1 cellular context compared by ENCODE assay signal in the genomic region with DNA sequence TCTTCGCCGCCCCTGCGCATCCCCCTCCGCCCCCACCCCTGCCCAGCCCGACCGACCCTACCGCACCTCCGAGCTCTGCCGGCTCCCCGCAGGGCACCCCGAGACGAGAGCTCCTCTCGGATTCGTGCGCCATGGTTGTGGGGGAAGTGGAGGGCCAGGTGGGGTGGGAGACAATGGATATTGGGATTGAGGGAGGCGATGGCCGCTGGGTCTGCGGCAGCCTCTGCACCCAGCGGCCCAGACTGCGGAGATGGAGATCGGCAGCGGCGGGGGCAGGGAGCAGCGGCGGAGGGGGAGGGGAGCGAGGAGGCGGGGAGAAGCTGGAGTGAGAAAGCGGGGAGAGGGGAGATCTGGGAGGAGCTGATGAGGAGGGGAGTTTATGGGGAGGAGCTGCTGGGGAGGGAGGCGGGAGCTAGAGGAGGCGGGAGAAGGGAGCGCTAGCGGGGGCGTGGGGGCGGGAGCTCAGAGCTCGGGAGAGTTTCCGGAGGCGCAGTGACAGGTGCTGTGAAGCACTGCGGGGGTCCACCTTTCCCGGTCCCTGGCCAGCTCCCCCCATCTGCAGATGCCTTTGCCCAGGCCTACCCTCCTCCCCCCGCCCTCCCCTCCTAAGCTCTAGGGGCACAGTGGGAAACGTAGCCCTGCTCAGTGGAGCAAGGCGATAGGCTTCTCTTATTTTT.
TF ChIP-seq lines count a peak whose summit lies in the region.

Gene SALL2, minus strand, starts transcription at position 352 of the 677 bp plus-strand sequence. Its CDS starts 219 bp downstream, at position 133.

TF ChIP-seq in HepG2, 621 proteins besides CTCF, POLR2A, EP300 and RAD21 (continued from another document and continues in another):
- TF ChIP-seq ZNF574 (CRISPR knock-in tag; IDR thresholded peaks at IDR 0.05) = peak; percentile 63
- TF ChIP-seq ZNF772 (CRISPR knock-in tag; IDR thresholded peaks at IDR 0.05) = 0 out of 2 replicates have a peak, but pooled peaks have one; percentile 17
- peak; percentile 41; the same call in 1 of the 2 replicates for TF ChIP-seq NONO (IDR thresholded peaks at IDR 0.05)
- peak; percentile 84 for TF ChIP-seq NONO (CRISPR knock-in tag; conservative IDR thresholded peaks at IDR 0.05)
- TF ChIP-seq ZNF746 (CRISPR knock-in tag; IDR thresholded peaks at IDR 0.05) = peak; percentile 76; the same call in 1 of the 2 replicates
- peak; percentile 37; the same call in 1 of the 2 replicates for TF ChIP-seq ZNF547 (CRISPR knock-in tag; IDR thresholded peaks at IDR 0.05)
- no peak for TF ChIP-seq ZNF33B (CRISPR knock-in tag; IDR thresholded peaks at IDR 0.05)
- TF ChIP-seq PRMT3 (CRISPR knock-in tag; IDR thresholded peaks at IDR 0.05; ENCODE audit: borderline replicate concordance, low read depth) = no peak
- TF ChIP-seq ATRX (CRISPR knock-in tag; IDR thresholded peaks at IDR 0.05; ENCODE audit: borderline replicate concordance) = no peak
- no peak for TF ChIP-seq SMC3 (IDR thresholded peaks at IDR 0.05; ENCODE audit: low read length)
- TF ChIP-seq ZMYM4 (CRISPR knock-in tag; IDR thresholded peaks at IDR 0.05) = peak; percentile 30; the same call in 1 of the 2 replicates
- TF ChIP-seq ZNF556 (CRISPR knock-in tag; IDR thresholded peaks at IDR 0.05; ENCODE audit: borderline replicate concordance) = no peak
- TF ChIP-seq ZNF350 (CRISPR knock-in tag; IDR thresholded peaks at IDR 0.05; ENCODE audit: borderline replicate concordance, low read depth) = peak; percentile 18; the same call in 1 of the 2 replicates
- no peak for TF ChIP-seq MAFF (IDR thresholded peaks at IDR 0.05; ENCODE audit: low read depth, low read length)
- 0 out of 2 replicates have a peak, but pooled peaks have one; percentile 23 for TF ChIP-seq ZNF607 (CRISPR knock-in tag; IDR thresholded peaks at IDR 0.05; ENCODE audit: borderline replicate concordance)
- TF ChIP-seq KAT8 (CRISPR knock-in tag; IDR thresholded peaks at IDR 0.05) = peak; percentile 29; the same call in 1 of the 2 replicates
- TF ChIP-seq, protein P1, sequence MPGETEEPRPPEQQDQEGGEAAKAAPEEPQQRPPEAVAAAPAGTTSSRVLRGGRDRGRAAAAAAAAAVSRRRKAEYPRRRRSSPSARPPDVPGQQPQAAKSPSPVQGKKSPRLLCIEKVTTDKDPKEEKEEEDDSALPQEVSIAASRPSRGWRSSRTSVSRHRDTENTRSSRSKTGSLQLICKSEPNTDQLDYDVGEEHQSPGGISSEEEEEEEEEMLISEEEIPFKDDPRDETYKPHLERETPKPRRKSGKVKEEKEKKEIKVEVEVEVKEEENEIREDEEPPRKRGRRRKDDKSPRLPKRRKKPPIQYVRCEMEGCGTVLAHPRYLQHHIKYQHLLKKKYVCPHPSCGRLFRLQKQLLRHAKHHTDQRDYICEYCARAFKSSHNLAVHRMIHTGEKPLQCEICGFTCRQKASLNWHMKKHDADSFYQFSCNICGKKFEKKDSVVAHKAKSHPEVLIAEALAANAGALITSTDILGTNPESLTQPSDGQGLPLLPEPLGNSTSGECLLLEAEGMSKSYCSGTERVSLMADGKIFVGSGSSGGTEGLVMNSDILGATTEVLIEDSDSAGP (CRISPR knock-in tag; IDR thresholded peaks at IDR 0.05; ENCODE audit: borderline replicate concordance) = peak; percentile 47; the same call in 1 of the 2 replicates
- TF ChIP-seq PCBP1 (IDR thresholded peaks at IDR 0.05; ENCODE audit: borderline replicate concordance, low read depth, low read length) = no peak; the same call in 1 of the 2 replicates
- TF ChIP-seq MTF1 (CRISPR knock-in tag; IDR thresholded peaks at IDR 0.05) = no peak
- peak; percentile 82 for TF ChIP-seq HNRNPK (IDR thresholded peaks at IDR 0.05; ENCODE audit: low read depth, low read length, poor library complexity, severe bottlenecking)
- no peak for TF ChIP-seq HNRNPL (IDR thresholded peaks at IDR 0.05; ENCODE audit: low read depth, low read length)
- TF ChIP-seq, protein P2, sequence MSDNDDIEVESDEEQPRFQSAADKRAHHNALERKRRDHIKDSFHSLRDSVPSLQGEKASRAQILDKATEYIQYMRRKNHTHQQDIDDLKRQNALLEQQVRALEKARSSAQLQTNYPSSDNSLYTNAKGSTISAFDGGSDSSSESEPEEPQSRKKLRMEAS (IDR thresholded peaks at IDR 0.05) = peak; percentile 61; the same call in 1 of the 2 replicates
- TF ChIP-seq ZNF619 (CRISPR knock-in tag; IDR thresholded peaks at IDR 0.05) = peak; percentile 81; the same call in 1 of the 2 replicates
- TF ChIP-seq CBX1 (IDR thresholded peaks at IDR 0.05; ENCODE audit: low read depth) = no peak
- peak; percentile 32; the same call in 1 of the 2 replicates for TF ChIP-seq BORCS8-MEF2B (CRISPR knock-in tag; IDR thresholded peaks at IDR 0.05)
- TF ChIP-seq ZNF567 (CRISPR knock-in tag; IDR thresholded peaks at IDR 0.05; ENCODE audit: borderline replicate concordance) = no peak
- 0 out of 2 replicates have a peak, but pooled peaks have one; percentile 20 for TF ChIP-seq ZNF788 (CRISPR knock-in tag; IDR thresholded peaks at IDR 0.05; ENCODE audit: borderline replicate concordance)
- 0 out of 2 replicates have a peak, but pooled peaks have one; percentile 17 for TF ChIP-seq ZNF766 (CRISPR knock-in tag; IDR thresholded peaks at IDR 0.05; ENCODE audit: borderline replicate concordance)
- TF ChIP-seq ZMYM3 (CRISPR knock-in tag; IDR thresholded peaks at IDR 0.05) = 0 out of 2 replicates have a peak, but pooled peaks have one; percentile 5
- TF ChIP-seq ZBED4 (CRISPR knock-in tag; IDR thresholded peaks at IDR 0.05; ENCODE audit: borderline replicate concordance) = no peak
- no peak for TF ChIP-seq BRF2 (CRISPR knock-in tag; IDR thresholded peaks at IDR 0.05)
- 0 out of 2 replicates have a peak, but pooled peaks have one; percentile 41 for TF ChIP-seq ZNF563 (CRISPR knock-in tag; IDR thresholded peaks at IDR 0.05)
- TF ChIP-seq, protein P3, sequence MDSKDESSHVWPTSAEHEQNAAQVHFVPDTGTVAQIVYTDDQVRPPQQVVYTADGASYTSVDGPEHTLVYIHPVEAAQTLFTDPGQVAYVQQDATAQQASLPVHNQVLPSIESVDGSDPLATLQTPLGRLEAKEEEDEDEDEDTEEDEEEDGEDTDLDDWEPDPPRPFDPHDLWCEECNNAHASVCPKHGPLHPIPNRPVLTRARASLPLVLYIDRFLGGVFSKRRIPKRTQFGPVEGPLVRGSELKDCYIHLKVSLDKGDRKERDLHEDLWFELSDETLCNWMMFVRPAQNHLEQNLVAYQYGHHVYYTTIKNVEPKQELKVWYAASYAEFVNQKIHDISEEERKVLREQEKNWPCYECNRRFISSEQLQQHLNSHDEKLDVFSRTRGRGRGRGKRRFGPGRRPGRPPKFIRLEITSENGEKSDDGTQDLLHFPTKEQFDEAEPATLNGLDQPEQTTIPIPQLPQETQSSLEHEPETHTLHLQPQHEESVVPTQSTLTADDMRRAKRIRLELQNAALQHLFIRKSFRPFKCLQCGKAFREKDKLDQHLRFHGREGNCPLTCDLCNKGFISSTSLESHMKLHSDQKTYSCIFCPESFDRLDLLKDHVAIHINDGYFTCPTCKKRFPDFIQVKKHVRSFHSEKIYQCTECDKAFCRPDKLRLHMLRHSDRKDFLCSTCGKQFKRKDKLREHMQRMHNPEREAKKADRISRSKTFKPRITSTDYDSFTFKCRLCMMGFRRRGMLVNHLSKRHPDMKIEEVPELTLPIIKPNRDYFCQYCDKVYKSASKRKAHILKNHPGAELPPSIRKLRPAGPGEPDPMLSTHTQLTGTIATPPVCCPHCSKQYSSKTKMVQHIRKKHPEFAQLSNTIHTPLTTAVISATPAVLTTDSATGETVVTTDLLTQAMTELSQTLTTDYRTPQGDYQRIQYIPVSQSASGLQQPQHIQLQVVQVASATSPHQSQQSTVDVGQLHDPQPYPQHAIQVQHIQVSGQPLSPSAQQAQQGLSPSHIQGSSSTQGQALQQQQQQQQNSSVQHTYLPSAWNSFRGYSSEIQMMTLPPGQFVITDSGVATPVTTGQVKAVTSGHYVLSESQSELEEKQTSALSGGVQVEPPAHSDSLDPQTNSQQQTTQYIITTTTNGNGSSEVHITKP (CRISPR knock-in tag; IDR thresholded peaks at IDR 0.05; ENCODE audit: low read depth) = peak; percentile 96
- TF ChIP-seq ZNF530 (CRISPR knock-in tag; IDR thresholded peaks at IDR 0.05; ENCODE audit: low read depth) = no peak
- TF ChIP-seq, protein P4, sequence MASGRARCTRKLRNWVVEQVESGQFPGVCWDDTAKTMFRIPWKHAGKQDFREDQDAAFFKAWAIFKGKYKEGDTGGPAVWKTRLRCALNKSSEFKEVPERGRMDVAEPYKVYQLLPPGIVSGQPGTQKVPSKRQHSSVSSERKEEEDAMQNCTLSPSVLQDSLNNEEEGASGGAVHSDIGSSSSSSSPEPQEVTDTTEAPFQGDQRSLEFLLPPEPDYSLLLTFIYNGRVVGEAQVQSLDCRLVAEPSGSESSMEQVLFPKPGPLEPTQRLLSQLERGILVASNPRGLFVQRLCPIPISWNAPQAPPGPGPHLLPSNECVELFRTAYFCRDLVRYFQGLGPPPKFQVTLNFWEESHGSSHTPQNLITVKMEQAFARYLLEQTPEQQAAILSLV (CRISPR knock-in tag; IDR thresholded peaks at IDR 0.05; ENCODE audit: borderline replicate concordance) = no peak; the same call in 1 of the 2 replicates
- TF ChIP-seq, protein P5, sequence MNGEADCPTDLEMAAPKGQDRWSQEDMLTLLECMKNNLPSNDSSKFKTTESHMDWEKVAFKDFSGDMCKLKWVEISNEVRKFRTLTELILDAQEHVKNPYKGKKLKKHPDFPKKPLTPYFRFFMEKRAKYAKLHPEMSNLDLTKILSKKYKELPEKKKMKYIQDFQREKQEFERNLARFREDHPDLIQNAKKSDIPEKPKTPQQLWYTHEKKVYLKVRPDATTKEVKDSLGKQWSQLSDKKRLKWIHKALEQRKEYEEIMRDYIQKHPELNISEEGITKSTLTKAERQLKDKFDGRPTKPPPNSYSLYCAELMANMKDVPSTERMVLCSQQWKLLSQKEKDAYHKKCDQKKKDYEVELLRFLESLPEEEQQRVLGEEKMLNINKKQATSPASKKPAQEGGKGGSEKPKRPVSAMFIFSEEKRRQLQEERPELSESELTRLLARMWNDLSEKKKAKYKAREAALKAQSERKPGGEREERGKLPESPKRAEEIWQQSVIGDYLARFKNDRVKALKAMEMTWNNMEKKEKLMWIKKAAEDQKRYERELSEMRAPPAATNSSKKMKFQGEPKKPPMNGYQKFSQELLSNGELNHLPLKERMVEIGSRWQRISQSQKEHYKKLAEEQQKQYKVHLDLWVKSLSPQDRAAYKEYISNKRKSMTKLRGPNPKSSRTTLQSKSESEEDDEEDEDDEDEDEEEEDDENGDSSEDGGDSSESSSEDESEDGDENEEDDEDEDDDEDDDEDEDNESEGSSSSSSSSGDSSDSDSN (CRISPR knock-in tag; IDR thresholded peaks at IDR 0.05) = peak; percentile 54
- TF ChIP-seq ZNF441 (CRISPR knock-in tag; IDR thresholded peaks at IDR 0.05; ENCODE audit: borderline replicate concordance) = peak; percentile 34; the same call in 1 of the 2 replicates
- TF ChIP-seq ZSCAN9 (CRISPR knock-in tag; IDR thresholded peaks at IDR 0.05; ENCODE audit: borderline replicate concordance) = peak; percentile 20; the same call in 1 of the 2 replicates
- TF ChIP-seq ZNF253 (CRISPR knock-in tag; IDR thresholded peaks at IDR 0.05; ENCODE audit: borderline replicate concordance) = no peak
- TF ChIP-seq NFKB2 (CRISPR knock-in tag; IDR thresholded peaks at IDR 0.05; ENCODE audit: borderline replicate concordance) = peak; percentile 50; the same call in 1 of the 2 replicates
